ENCODE assay signal across 1 cellular context in the genomic region with DNA sequence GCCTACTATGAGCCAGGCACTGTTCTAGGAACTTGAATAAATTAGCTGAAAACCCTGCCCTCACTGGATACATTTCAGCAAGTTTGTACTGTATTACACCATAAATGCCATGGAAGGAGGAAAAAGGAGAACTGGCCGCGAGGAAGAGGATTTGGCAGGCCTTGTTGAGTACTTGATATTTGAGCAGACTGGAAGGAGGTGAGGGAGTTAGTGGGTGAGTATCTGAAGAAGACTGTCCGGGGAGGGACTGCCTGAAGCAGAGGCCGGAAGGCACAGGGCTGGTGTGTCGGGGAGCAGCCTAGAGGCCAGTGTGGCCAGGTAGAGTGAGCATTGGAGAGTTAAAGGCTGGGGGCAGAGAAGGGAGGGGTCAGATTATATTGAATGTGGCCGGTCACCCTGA.
TF ChIP-seq lines count a peak whose summit lies in the region.

No MANE protein-coding gene starts in this region.

TF ChIP-seq in HepG2, 621 proteins besides CTCF, POLR2A, EP300 and RAD21:
- TF ChIP-seq PAF1 (CRISPR knock-in tag; IDR thresholded peaks at IDR 0.05) (no peak), ZKSCAN1 (IDR thresholded peaks at IDR 0.05; ENCODE audit: low read length) (0 out of 2 replicates have a peak, but pooled peaks have one; percentile 28)
- TF ChIP-seq, protein P1, sequence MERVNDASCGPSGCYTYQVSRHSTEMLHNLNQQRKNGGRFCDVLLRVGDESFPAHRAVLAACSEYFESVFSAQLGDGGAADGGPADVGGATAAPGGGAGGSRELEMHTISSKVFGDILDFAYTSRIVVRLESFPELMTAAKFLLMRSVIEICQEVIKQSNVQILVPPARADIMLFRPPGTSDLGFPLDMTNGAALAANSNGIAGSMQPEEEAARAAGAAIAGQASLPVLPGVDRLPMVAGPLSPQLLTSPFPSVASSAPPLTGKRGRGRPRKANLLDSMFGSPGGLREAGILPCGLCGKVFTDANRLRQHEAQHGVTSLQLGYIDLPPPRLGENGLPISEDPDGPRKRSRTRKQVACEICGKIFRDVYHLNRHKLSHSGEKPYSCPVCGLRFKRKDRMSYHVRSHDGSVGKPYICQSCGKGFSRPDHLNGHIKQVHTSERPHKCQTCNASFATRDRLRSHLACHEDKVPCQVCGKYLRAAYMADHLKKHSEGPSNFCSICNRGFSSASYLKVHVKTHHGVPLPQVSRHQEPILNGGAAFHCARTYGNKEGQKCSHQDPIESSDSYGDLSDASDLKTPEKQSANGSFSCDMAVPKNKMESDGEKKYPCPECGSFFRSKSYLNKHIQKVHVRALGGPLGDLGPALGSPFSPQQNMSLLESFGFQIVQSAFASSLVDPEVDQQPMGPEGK (CRISPR knock-in tag; IDR thresholded peaks at IDR 0.05) = peak; percentile 41; the same call in 1 of the 2 replicates
